In genomic region chr2:86392873-86393272, GRCh38 we compare ENCODE assay signal across 15 cellular contexts. TPM values are rescaled to one million over a fixed set of nuclear protein-coding genes. Genes with fewer than 3 reads are reported as not detected.
"Had no signal": no experiment of that assay in that cellular context is flagged by ENCODE, and none has a peak within 500 bp of the region (broad histone marks: within the 10 kb centered on the region; RNA-seq: fewer than 3 reads in every experiment).

No MANE protein-coding gene starts in this region.

- H3K27me3 ChIP-seq: thyroid gland had no signal

- H3K4me3 Mint-ChIP-seq: activated naive CD4-positive, alpha-beta T cell treated with anti-CD3 and anti-CD28 coated beads for 36 hours; activated naive CD8-positive, alpha-beta T cell treated with anti-CD3 and anti-CD28 coated beads, Interleukin-2, amount 50 U/mL, for 24 hours; natural killer cell treated with Interleukin-12 subunit alpha and Interleukin-12 subunit beta and Interleukin-15 and Interleukin-18, amount 100 ng/mL, for 72 hours had no signal

- H3K27ac Mint-ChIP-seq: activated naive CD8-positive, alpha-beta T cell treated with anti-CD3 and anti-CD28 coated beads, Interleukin-2, amount 50 U/mL, for 24 hours; activated T-helper 2 cell treated with anti-CD3 and anti-CD28 coated beads, Interferon-gamma antibody, Interleukin-2, Interleukin-4, amounts not matched to agents 10 μg/mL and 5 μg/mL and 100 μg/mL, durations not matched to agents 14 hours and 24 hours and 36 hours; natural killer cell treated with Interleukin-12 subunit alpha and Interleukin-12 subunit beta and Interleukin-15 and Interleukin-18, amount 100 ng/mL, for 72 hours had no signal

- H3K36me3 ChIP-seq: thyroid gland had no signal

- H3K36me3 Mint-ChIP-seq: natural killer cell treated with Interleukin-12 subunit alpha and Interleukin-12 subunit beta and Interleukin-15 and Interleukin-18, amount 100 ng/mL, for 72 hours had no signal

- DNase-seq: activated CD4-positive, alpha-beta T cell treated with anti-CD3 and anti-CD28 coated beads, Interleukin-2, amount 50 U/mL, for 4 hours; activated CD4-positive, CD25-positive, alpha-beta regulatory T cell treated with anti-CD3 and anti-CD28 coated beads, Interleukin-2, amount 50 U/mL, for 72 hours; activated naive CD8-positive, alpha-beta T cell treated with anti-CD3 and anti-CD28 coated beads, Interleukin-2, amount 50 U/mL, for 24 hours; activated T-cell treated with anti-CD3 and anti-CD28 coated beads, Interleukin-2, amount 50 U/mL, for 1 hour; hypothalamus; mesendoderm; nucleus accumbens; posterior cingulate gyrus; stimulated activated CD4-positive, alpha-beta T cell treated with anti-CD3 and anti-CD28 coated beads, Interleukin-12 subunit alpha, Interleukin-12 subunit beta, amount 100 ng/mL, for 4 hours; stimulated activated CD4-positive, alpha-beta T cell treated with anti-CD3 and anti-CD28 coated beads, Interleukin-2, amount 100 ng/mL, for 24 hours; thyroid gland had no signal

- H3K9me3 Mint-ChIP-seq: activated naive CD4-positive, alpha-beta T cell treated with anti-CD3 and anti-CD28 coated beads for 36 hours; activated naive CD8-positive, alpha-beta T cell treated with anti-CD3 and anti-CD28 coated beads, Interleukin-2, amount 50 U/mL, for 24 hours had no signal

- H3K4me1 ChIP-seq: thyroid gland had no signal

- H3K9me3 ChIP-seq: thyroid gland had no signal

- H3K27ac ChIP-seq: thyroid gland had no signal

- ATAC-seq: sciatic nerve had no signal

- H3K4me3 ChIP-seq: thyroid gland had no signal

RNA-seq across cellular contexts. Expression of gene REEP1, which starts 55.4 kb away (rescaled TPM):
- total RNA-seq: natural killer cell treated with Interleukin-12 subunit alpha and Interleukin-12 subunit beta and Interleukin-15 and Interleukin-18, amount 100 ng/mL, for 72 hours had no signal
